In genomic region chr2:120235681-120236080, GRCh38 we compare ENCODE assay signal across 33 cellular contexts.
"Had no signal": no experiment of that assay in that cellular context is flagged by ENCODE, and none has a peak within 500 bp of the region (broad histone marks: within the 10 kb centered on the region; RNA-seq: fewer than 3 reads in every experiment).

No MANE protein-coding gene starts in this region.

- H3K36me3 ChIP-seq: ascending aorta, cardiac muscle cell, Peyer's patch, SJSA1 had no signal

- H3K27me3 Mint-ChIP-seq: activated CD4-positive, alpha-beta memory T cell treated with anti-CD3 and anti-CD28 coated beads for 36 hours; central memory CD8-positive, alpha-beta T cell; IgD-negative memory B cell had no signal

- ATAC-seq: activated CD4-positive, CD25-positive, alpha-beta regulatory T cell treated with anti-CD3 and anti-CD28 coated beads, Interleukin-2, amount 50 U/mL, for 24 hours; activated naive CD4-positive, alpha-beta T cell treated with anti-CD3 and anti-CD28 coated beads, Interleukin-2, amount 50 U/mL, for 72 hours; PC-3 had no signal

- H3K4me3 Mint-ChIP-seq: activated CD4-positive, alpha-beta memory T cell treated with anti-CD3 and anti-CD28 coated beads for 36 hours; activated naive CD4-positive, alpha-beta T cell treated with anti-CD3 and anti-CD28 coated beads for 36 hours; activated T-helper 1 cell treated with anti-CD3 and anti-CD28 coated beads, Interleukin-12 subunit alpha, Interleukin-12 subunit beta, Interleukin-2, Interleukin-4 antibody, amounts not matched to agents 30 ng/mL and 10 ng/mL and 1 ng/mL, durations not matched to agents 14 hours and 24 hours and 36 hours; central memory CD8-positive, alpha-beta T cell; T-helper 1 cell treated with Interleukin-12 subunit alpha and Interleukin-12 subunit beta and Interleukin-4 antibody, amounts not matched to agents 30 μg/mL and 1 μg/mL, for 36 hours; T-helper 2 cell treated with Interferon-gamma antibody and Interleukin-4, amounts not matched to agents 5 μg/mL and 100 μg/mL, for 36 hours had no signal

- H3K27me3 ChIP-seq: ascending aorta, cardiac muscle cell, Peyer's patch, SJSA1 had no signal

- DNase-seq: activated CD4-positive, alpha-beta memory T cell treated with anti-CD3 and anti-CD28 coated beads for 36 hours; activated CD4-positive, alpha-beta T cell treated with anti-CD3 and anti-CD28 coated beads for 4 hours; activated CD4-positive, alpha-beta T cell treated with anti-CD3 and anti-CD28 coated beads, Interleukin-2, amount 50 U/mL, for 1 hour; activated gamma-delta T cell treated with Interleukin-2 at 50 U/mL for 16 hours; activated naive CD4-positive, alpha-beta T cell treated with anti-CD3 and anti-CD28 coated beads for 36 hours; activated T-cell treated with anti-CD3 and anti-CD28 coated beads for 4 hours; amniotic stem cell; Karpas-422; KBM-7; NCI-H1105; NCI-H1417 treated with DMSO at 0.1 percent for 48 hours; NCI-H187 treated with DMSO at 0.1 percent for 48 hours; NCI-H2081; NCI-H2171 treated with DMSO at 0.1 percent for 48 hours; NCI-H2227 treated with DMSO at 0.1 percent for 48 hours; NCI-H446; NCI-H510A treated with DMSO at 0.1 percent for 48 hours; NCI-H526 treated with DMSO at 0.1 percent for 48 hours; NCI-H82; PC-3; SHP77 treated with DMSO at 0.1 percent for 48 hours; SK-N-SH had no signal

- H3K27ac ChIP-seq: ascending aorta, cardiac muscle cell, Peyer's patch, SJSA1 had no signal

- H3K4me3 ChIP-seq: ascending aorta, cardiac muscle cell, Peyer's patch, SJSA1 had no signal

- H3K9me3 Mint-ChIP-seq: activated CD4-positive, alpha-beta memory T cell treated with anti-CD3 and anti-CD28 coated beads for 36 hours; activated naive CD4-positive, alpha-beta T cell treated with anti-CD3 and anti-CD28 coated beads, Interleukin-2, amount 50 U/mL, for 72 hours; activated T-helper 1 cell treated with anti-CD3 and anti-CD28 coated beads, Interleukin-12 subunit alpha, Interleukin-12 subunit beta, Interleukin-2, Interleukin-4 antibody, amounts not matched to agents 30 ng/mL and 10 ng/mL and 1 ng/mL, durations not matched to agents 14 hours and 24 hours and 36 hours; central memory CD8-positive, alpha-beta T cell; T-helper 1 cell treated with Interleukin-12 subunit alpha and Interleukin-12 subunit beta and Interleukin-4 antibody, amounts not matched to agents 30 μg/mL and 1 μg/mL, for 36 hours had no signal

- H3K9me3 ChIP-seq: ascending aorta, Peyer's patch, SJSA1, SK-N-SH had no signal

- H3K27ac Mint-ChIP-seq: activated CD4-positive, alpha-beta memory T cell treated with anti-CD3 and anti-CD28 coated beads for 36 hours; activated naive CD4-positive, alpha-beta T cell treated with anti-CD3 and anti-CD28 coated beads for 36 hours; activated T-helper 1 cell treated with anti-CD3 and anti-CD28 coated beads, Interleukin-12 subunit alpha, Interleukin-12 subunit beta, Interleukin-2, Interleukin-4 antibody, amounts not matched to agents 30 ng/mL and 10 ng/mL and 1 ng/mL, durations not matched to agents 14 hours and 24 hours and 36 hours; IgD-negative memory B cell; T-helper 2 cell treated with Interferon-gamma antibody and Interleukin-4, amounts not matched to agents 5 μg/mL and 100 μg/mL, for 36 hours had no signal
